18 cellular contexts compared by ENCODE assay signal in genomic region chr16:82345318-82345717, GRCh38.
A peak's percentile ranks its signal among the peaks of the same experiment; 100 is the strongest.
DNase-seq lines count a peak whose midpoint lies in the region; ATAC-seq, FAIRE-seq and TF ChIP-seq lines count a peak whose summit lies in the region.
"Had no signal": no experiment of that assay in that cellular context is flagged by ENCODE, and none has a peak within 500 bp of the region (broad histone marks: within the 10 kb centered on the region; RNA-seq: fewer than 3 reads in every experiment).

No MANE protein-coding gene starts in this region.

- H3K4ac ChIP-seq in H1 (replicated peaks; ENCODE audit: insufficient read length, low read depth, low read length): no peak overlapping the region

- no peak for TF ChIP-seq EP300 in H1 (IDR thresholded peaks at IDR 0.05; ENCODE audit: borderline replicate concordance in 1 of 2, low read depth in 2 of 2, low read length in 2 of 2)

- no peak overlapping the region for H4K5ac ChIP-seq in H1 (ENCODE audit: insufficient read length, low read depth, low read length)

- no peaks in the 10 kb centered on the region for H3K79me1 ChIP-seq in H1 (ENCODE audit: low read depth, low read length)

- H3K56ac ChIP-seq in H1 (replicated peaks; ENCODE audit: insufficient read length, low read depth, low read length): no peak overlapping the region

- H3K4me2 ChIP-seq in H1 (ENCODE audit: insufficient read depth in 1 of 2, low read depth in 2 of 2, low read length in 2 of 2): no peak overlapping the region

- H2BK15ac ChIP-seq in H1 (ENCODE audit: low read length): no peak overlapping the region

- H3K27me3 ChIP-seq in NT2/D1 (ENCODE audit: insufficient read depth, insufficient read length) (no peaks in the 10 kb centered on the region), H1 (replicated peaks in 1 of 4; ENCODE audit: control insufficient read depth in 3 of 4, extremely low read depth in 1 of 4, insufficient read depth in 3 of 4, low read length in 3 of 4) (no peaks in the 10 kb centered on the region)

- H3K18ac ChIP-seq in H1 (ENCODE audit: extremely low read depth, low read length): no peak overlapping the region

- POLR2A ChIA-PET in H1 (lab: Charles Lee; ENCODE audit: partially characterized antibody): interaction anchor here (0.6 kb wide), 1 partner anchor 82 kb away, joined by 3 read pairs; no protein-coding TSS in a partner anchor

- H2BK20ac ChIP-seq in H1 (ENCODE audit: low read length): no peak overlapping the region

- H3K4me3 ChIP-seq in NT2/D1 (ENCODE audit: insufficient read length, low read depth) (no peak overlapping the region), H1 (ENCODE audit: extremely low read depth in 1 of 4, insufficient read depth in 2 of 4, low read depth in 3 of 4, low read length in 4 of 4) (no peak overlapping the region)

- TF ChIP-seq RAD21 in H1 (IDR thresholded peaks at IDR 0.05 in 1 of 2, conservative IDR thresholded peaks at IDR 0.05 in 1 of 2; ENCODE audit: low read depth in 2 of 2, low read length in 2 of 2): no peak

- no peak for ATAC-seq in HG03342 (IDR thresholded peaks at IDR 0.05; ENCODE audit: unreplicated experiment)

- CTCF ChIA-PET in H1 (lab: Charles Lee; ENCODE audit: partially characterized antibody): interaction anchor here (0.7 to 7.1 kb wide), 19 partner anchors 8 to 288 kb away, joined by 3 to 140 read pairs (median 5); no protein-coding TSS in a partner anchor

- no peak overlapping the region for H3K27ac ChIP-seq in H1 (ENCODE audit: low read depth, low read length)

- H2BK12ac ChIP-seq in H1 (ENCODE audit: low read depth, low read length): no peak overlapping the region

- no peak overlapping the region for H3K23ac ChIP-seq in H1 (ENCODE audit: insufficient read length)

- H3K79me2 ChIP-seq in H1 (ENCODE audit: control insufficient read depth in 1 of 2, insufficient read depth in 2 of 2, low read length in 2 of 2): no peaks in the 10 kb centered on the region

- H3K4me1 ChIP-seq in NT2/D1 (ENCODE audit: insufficient read depth, insufficient read length): no peaks in the 10 kb centered on the region
- no peaks in the 10 kb centered on the region; a peak in 1 of 7 replicates for H3K4me1 ChIP-seq in H1 (replicated peaks in 1 of 4; ENCODE audit: control insufficient read depth in 3 of 4, insufficient read depth in 4 of 4, low read length in 3 of 4)

- no peak overlapping the region for H4K8ac ChIP-seq in H1 (ENCODE audit: extremely low read depth, insufficient read depth, low read length)

- H3K9ac ChIP-seq in NT2/D1 (ENCODE audit: insufficient read length, low read depth) (no peak overlapping the region), H1 (replicated peaks in 1 of 4; ENCODE audit: extremely low read depth in 1 of 4, low read depth in 3 of 4, low read length in 3 of 4) (no peak overlapping the region)

- no peak overlapping the region for H4K91ac ChIP-seq in H1 (replicated peaks; ENCODE audit: insufficient read length, low read length)

- H3K36me3 ChIP-seq in NT2/D1 (ENCODE audit: insufficient read depth, insufficient read length, low read length): no peaks in the 10 kb centered on the region
- H3K36me3 ChIP-seq in H1 (ENCODE audit: control insufficient read depth in 2 of 4, insufficient read depth in 4 of 4, low read length in 3 of 4): no peaks in the 10 kb centered on the region

- no peak overlapping the region for H2AK5ac ChIP-seq in H1 (ENCODE audit: low read depth, low read length)

- no peak for TF ChIP-seq POLR2A in H1 (IDR thresholded peaks at IDR 0.05; ENCODE audit: control extremely low read depth in 1 of 2, low read depth in 2 of 2, low read length in 2 of 2)

- H3K9me3 ChIP-seq in NT2/D1 (ENCODE audit: insufficient read depth, low read length) (no peaks in the 10 kb centered on the region), H1 (ENCODE audit: insufficient read depth in 2 of 2, low read depth in 1 of 2, low read length in 1 of 2) (no peaks in the 10 kb centered on the region)

- no peaks in the 10 kb centered on the region for H3K23me2 ChIP-seq in H1 (ENCODE audit: low read depth, low read length)

- H2AFZ ChIP-seq in H1 (ENCODE audit: low read length): peak overlapping the region; percentile 92

- no peak for TF ChIP-seq CTCF in H1 (IDR thresholded peaks at IDR 0.05; ENCODE audit: control extremely low read depth in 1 of 3, insufficient read depth in 1 of 3, low read depth in 1 of 3, low read length in 3 of 3)

- H2BK5ac ChIP-seq in H1 (ENCODE audit: low read depth, low read length): no peak overlapping the region

- 91% methylated on average over 2 of the region's 2 CpGs; no CpG with 5 or more reads in 1 of the 2 experiments for WGBS in H1 (ENCODE audit: extremely low coverage in 1 of 2, insufficient coverage in 1 of 2, insufficient read length in 1 of 2, insufficient replicate concordance in 2 of 2, low coverage in 1 of 2, low lambda C conversion rate in 2 of 2, missing lambda C conversion rate in 1 of 2), 2 experiments

- DNase-seq in NT2/D1 (ENCODE audit: low read depth, low spot score) (peak; percentile 9), H1 (ENCODE audit: low read depth in 1 of 2, low spot score in 2 of 2) (no peak), iPS-NIHi11 (ENCODE audit: low spot score) (peak; percentile 25), NCI-H146 (lab: John Stamatoyannopoulos, UW) (no peak)
- DNase-seq in effector CD4-positive, alpha-beta T cell: no peak
- DNase-seq: C1 segment of cervical spinal cord; Calu3; CD4-positive, alpha-beta memory T cell; COR-L47; DMS53; DMS79 treated with DMSO at 0.1 percent for 48 hours; GF-D8; GOT3; H7; HCEC 1CT had no signal

- FAIRE-seq in H1 (lab: Jason Lieb, UNC): no peak
- FAIRE-seq: GM12891, GM18507 had no signal

- H4K20me1 ChIP-seq in H1 (replicated peaks in 1 of 2; ENCODE audit: control insufficient read depth in 1 of 2, insufficient read depth in 2 of 2, low read length in 2 of 2): no peaks in the 10 kb centered on the region

- no peak overlapping the region for H3K14ac ChIP-seq in H1 (ENCODE audit: insufficient read length)

- no peak overlapping the region for H2BK120ac ChIP-seq in H1 (replicated peaks; ENCODE audit: low read depth, low read length)

TF ChIP-seq in H1, 55 proteins besides CTCF, POLR2A, EP300 and RAD21:
- TF ChIP-seq MAX (IDR thresholded peaks at IDR 0.05) (no peak), BACH1 (IDR thresholded peaks at IDR 0.05; ENCODE audit: low read length) (no peak), RXRA (IDR thresholded peaks at IDR 0.05; ENCODE audit: insufficient read depth, low read depth, low read length) (no peak), ASH2L (IDR thresholded peaks at IDR 0.05; ENCODE audit: low read length) (no peak), YY1 (IDR thresholded peaks at IDR 0.05; ENCODE audit: low read depth, low read length) (no peak), TAF1 (IDR thresholded peaks at IDR 0.05; ENCODE audit: low read depth, low read length) (no peak), SUZ12 (IDR thresholded peaks at IDR 0.05; ENCODE audit: low read length) (no peak)

Comparison
In these comparisons a context has a peak if more than half of its experiments do, and no peak if none do; other contexts are left out.
1. DNase-seq: peak in NT2/D1 (single experiment) and iPS-NIHi11 (single experiment); none in H1 (0 of 2), NCI-H146 (single experiment) and effector CD4-positive, alpha-beta T cell (single experiment).